ENCODE assay signal across 20 cellular contexts in genomic region chr12:88468546-88468945, GRCh38.
"Had no signal": no experiment of that assay in that cellular context is flagged by ENCODE, and none has a peak within 500 bp of the region (broad histone marks: within the 10 kb centered on the region; RNA-seq: fewer than 3 reads in every experiment).

No MANE protein-coding gene starts in this region.

- DNase-seq: activated CD4-positive, alpha-beta T cell treated with anti-CD3 and anti-CD28 coated beads, Interleukin-2, amount 50 U/mL, for 1 hour; activated CD8-positive, alpha-beta T cell treated with anti-CD3 and anti-CD28 coated beads for 36 hours; activated gamma-delta T cell treated with Interleukin-2 at 50 U/mL for 16 hours; activated naive CD8-positive, alpha-beta T cell treated with anti-CD3 and anti-CD28 coated beads, Interleukin-2, amount 50 U/mL, for 24 hours; activated T-cell treated with anti-CD3 and anti-CD28 coated beads, Interleukin-2, amount 50 U/mL, for 4 hours; colonic mucosa; effector CD8-positive, alpha-beta T cell; esophagus squamous epithelium; foreskin melanocyte; heart right ventricle; naive B cell; nephron progenitor cell; pancreas; stimulated activated naive CD4-positive, alpha-beta T cell; tibial artery; upper lobe of right lung had no signal

- H3K4me3 ChIP-seq: colonic mucosa, esophagus squamous epithelium, heart right ventricle, pancreas, right atrium auricular region, suprapubic skin, tibial artery, upper lobe of right lung had no signal

- ATAC-seq: activated CD8-positive, alpha-beta T cell treated with anti-CD3 and anti-CD28 coated beads for 36 hours; activated naive CD8-positive, alpha-beta T cell treated with anti-CD3 and anti-CD28 coated beads, Interleukin-2, amount 50 U/mL, for 24 hours; activated T-cell treated with anti-CD3 and anti-CD28 coated beads, Interleukin-2, amount 50 U/mL, for 4 hours; activated T-helper 17 cell treated with anti-CD3 and anti-CD28 coated beads, Interleukin-2, amount 50 U/mL, for 72 hours; pancreas; upper lobe of right lung; WTC11 had no signal
